In genomic region chr14:20415723-20416622, GRCh38 we compare ENCODE assay signal across 8 cellular contexts. TPM values are rescaled to one million over a fixed set of nuclear protein-coding genes. Genes with fewer than 3 reads are reported as not detected.
A peak's percentile ranks its signal among the peaks of the same experiment; 100 is the strongest.
DNase-seq lines count a peak whose midpoint lies in the region; ATAC-seq, FAIRE-seq and TF ChIP-seq lines count a peak whose summit lies in the region.

No MANE protein-coding gene starts in this region.

- no peaks in the 10 kb centered on the region for H3K27me3 ChIP-seq in astrocyte (ENCODE audit: insufficient read depth, low read length)
- no peaks in the 10 kb centered on the region for H3K27me3 ChIP-seq in stomach

- H3K4me1 ChIP-seq in astrocyte (ENCODE audit: insufficient read depth, low read length) (peaks cover 4% of the 10 kb centered on the region), stomach (peaks cover 31 to 63% (median 39%) of the 10 kb centered on the region in 4 donors)

- WGBS in stomach, 5 donors: 55 to 65% (median 62%) methylated on average over 7 of the region's 7 CpGs

- no peak for TF ChIP-seq EP300 in stomach (IDR thresholded peaks at IDR 0.05)

- intact Hi-C loops in stomach (cut with DNase I; ENCODE audit: low total_unique reads): loop anchor here (10.0 kb wide), 1 partner anchor 59 kb away; no protein-coding TSS in a partner anchor

- no peaks in the 10 kb centered on the region for H3K9me3 ChIP-seq in astrocyte (ENCODE audit: insufficient read depth, low read depth, low read length)
- H3K9me3 ChIP-seq in stomach: no peaks in the 10 kb centered on the region

- no peak overlapping the region for H3K9ac ChIP-seq in astrocyte (ENCODE audit: low read length)

- no peak for DNase-seq in GM18507 (ENCODE audit: extremely low spot score, insufficient read length, low read depth)
- DNase-seq in HuH-7 (ENCODE audit: low spot score): peak; percentile 49
- DNase-seq in OCI-M1 (lab: John Stamatoyannopoulos, UW): peak; percentile 87
- DNase-seq in astrocyte (ENCODE audit: low read depth): peak; percentile 28
- DNase-seq in kidney glomerular epithelial cell (lab: John Stamatoyannopoulos, UW): peak; percentile 32
- no peak for DNase-seq in stomach

- H3K27ac Mint-ChIP-seq in astrocyte (ENCODE audit: unreplicated experiment): no peak overlapping the region

- no peaks in the 10 kb centered on the region for H3K9me3 Mint-ChIP-seq in astrocyte (ENCODE audit: unreplicated experiment)

- H4K20me1 ChIP-seq in astrocyte (ENCODE audit: insufficient read depth, low read length): peaks cover 3% of the 10 kb centered on the region

- TF ChIP-seq POLR2A in stomach (IDR thresholded peaks at IDR 0.05): no peak

- H3K36me3 ChIP-seq in astrocyte (ENCODE audit: insufficient read depth, low read length) (no peaks in the 10 kb centered on the region), stomach (no peaks in the 10 kb centered on the region)

- H3K4me3 ChIP-seq in astrocyte (ENCODE audit: insufficient read depth, low read depth, low read length) (no peak overlapping the region), stomach (no peak overlapping the region)

- no peaks in the 10 kb centered on the region for H3K4me1 Mint-ChIP-seq in astrocyte (ENCODE audit: low read depth, unreplicated experiment)

- no peaks in the 10 kb centered on the region for H3K36me3 Mint-ChIP-seq in astrocyte (ENCODE audit: low read depth, unreplicated experiment)

- peaks cover 16% of the 10 kb centered on the region for H3K79me2 ChIP-seq in astrocyte (ENCODE audit: insufficient read depth, low read length)

- H2AFZ ChIP-seq in astrocyte (ENCODE audit: low read depth, low read length): peak overlapping the region; percentile 30

- peak; percentile 93 for FAIRE-seq in GM18507 (lab: Jason Lieb, UNC)
- no peak for FAIRE-seq in astrocyte (lab: Jason Lieb, UNC)

- no peak overlapping the region for H3K27ac ChIP-seq in C4-2B
- no peak overlapping the region for H3K27ac ChIP-seq in astrocyte (ENCODE audit: low read depth, low read length)
- H3K27ac ChIP-seq in stomach: peak overlapping the region; percentile 58 to 79 (median 72)

- peaks cover 5% of the 10 kb centered on the region for H3K27me3 Mint-ChIP-seq in astrocyte (ENCODE audit: low read depth, unreplicated experiment)

- TF ChIP-seq CTCF in C4-2B (conservative IDR thresholded peaks at IDR 0.05) (peak; percentile 69), astrocyte (IDR thresholded peaks at IDR 0.05; ENCODE audit: insufficient read depth, low read depth, low read length) (peak; percentile 71), stomach (IDR thresholded peaks at IDR 0.05) (peak in 5 of 7 experiments; percentile 38 to 51 (median 46))

- no peak overlapping the region for H3K4me2 ChIP-seq in astrocyte (ENCODE audit: low read length)

- ATAC-seq in GM21723 (IDR thresholded peaks at IDR 0.05; ENCODE audit: unreplicated experiment): no peak

- no peak overlapping the region for H3K4me3 Mint-ChIP-seq in astrocyte (ENCODE audit: unreplicated experiment)

RNA-seq across cellular contexts. Expression of gene TEP1, which starts 2.7 kb away (rescaled TPM):
- total RNA-seq in astrocyte: 21.0 and 28.4 TPM in 2 replicates
- total RNA-seq in stomach: 100 to 1,000 TPM in 1 of 5 donors, 10 to 100 TPM in 4; 16.9 to 190 (median 34.1) TPM
- polyA plus RNA-seq in stomach: 10 to 100 TPM in 1 of 3 donors, 1 to 10 TPM in 2; 9.3 to 11.6 (median 9.8) TPM

RNA-seq across cellular contexts. Expression of gene KLHL33, which starts 20.0 kb away (rescaled TPM):
- total RNA-seq in astrocyte (0.07 TPM in 1 of 2 replicates, not detected in the other), stomach (1 to 10 TPM in 1 of 5 donors, under 1 TPM in 2, not detected in 2; under 0.01 to 4.3 (median 0.37) TPM)
- under 1 TPM in 2 of 3 donors, not detected in 1; 0.05 to 0.06 TPM for polyA plus RNA-seq in stomach

RNA-seq across cellular contexts. Expression of gene OSGEP, which starts 38.6 kb away (rescaled TPM):
- total RNA-seq in astrocyte (18.3 and 23.0 TPM in 2 replicates), stomach (10 to 100 TPM; 29.9 to 71.8 (median 59.7) TPM)
- 10 to 100 TPM; 24.7 to 58.5 (median 43.4) TPM for polyA plus RNA-seq in stomach

RNA-seq across cellular contexts. Expression of gene APEX1, which starts 39.1 kb away (rescaled TPM):
- total RNA-seq in astrocyte (142 and 148 TPM in 2 replicates), stomach (100 to 1,000 TPM in 4 of 5 donors, 10 to 100 TPM in 1; 70.1 to 219 (median 149) TPM)
- polyA plus RNA-seq in stomach: 100 to 1,000 TPM; 104 to 148 (median 118) TPM

RNA-seq across cellular contexts. Expression of gene PIP4P1, which starts 45.3 kb away (rescaled TPM):
- total RNA-seq in astrocyte (19.5 and 19.8 TPM in 2 replicates), stomach (10 to 100 TPM in 3 of 5 donors, 1 to 10 TPM in 2; 2.0 to 25.6 (median 20.4) TPM)
- 10 to 100 TPM; 22.6 to 30.5 (median 28.4) TPM for polyA plus RNA-seq in stomach

Comparison
In these comparisons a context has a peak if more than half of its experiments do, and no peak if none do; other contexts are left out.
1. H3K27ac ChIP-seq: peak in stomach (5 of 5); none in C4-2B (single experiment) and astrocyte (single experiment).
2. DNase-seq: peak in HuH-7 (single experiment), OCI-M1 (single experiment), astrocyte (single experiment) and kidney glomerular epithelial cell (single experiment); none in GM18507 (single experiment) and stomach (single experiment).
3. Peak in every context shown above with its lines, with median percentiles within 50 percentile points of each other: CTCF ChIP-seq.